ENCODE assay signal across 1 cellular context in genomic region chr7:778968-779451, GRCh38.
TF ChIP-seq lines count a peak whose summit lies in the region.

No MANE protein-coding gene starts in this region.

TF ChIP-seq in IMR-90, 13 proteins besides CTCF, POLR2A, EP300 and RAD21:
- TF ChIP-seq NFE2L2 (IDR thresholded peaks at IDR 0.05; ENCODE audit: low read depth, low read length) (no peak), MAFK (IDR thresholded peaks at IDR 0.05; ENCODE audit: low read depth, low read length) (no peak), BHLHE40 (IDR thresholded peaks at IDR 0.05; ENCODE audit: low read depth, low read length) (no peak), SMC3 (IDR thresholded peaks at IDR 0.05; ENCODE audit: low read depth, low read length) (no peak), RFX5 (IDR thresholded peaks at IDR 0.05; ENCODE audit: low read depth, low read length) (no peak), CEBPB (IDR thresholded peaks at IDR 0.05; ENCODE audit: low read depth, low read length) (no peak), MXI1 (IDR thresholded peaks at IDR 0.05; ENCODE audit: borderline replicate concordance, low read depth, low read length) (no peak), ELK1 (IDR thresholded peaks at IDR 0.05; ENCODE audit: borderline replicate concordance, low read depth, low read length) (no peak), CHD1 (IDR thresholded peaks at IDR 0.05; ENCODE audit: low read depth, low read length) (no peak), FOS (IDR thresholded peaks at IDR 0.05; ENCODE audit: low read depth, low read length) (no peak), MAZ (IDR thresholded peaks at IDR 0.05; ENCODE audit: borderline replicate concordance, low read depth, low read length) (no peak), RCOR1 (IDR thresholded peaks at IDR 0.05; ENCODE audit: insufficient replicate concordance, low read length) (no peak)
- TF ChIP-seq, protein P1, sequence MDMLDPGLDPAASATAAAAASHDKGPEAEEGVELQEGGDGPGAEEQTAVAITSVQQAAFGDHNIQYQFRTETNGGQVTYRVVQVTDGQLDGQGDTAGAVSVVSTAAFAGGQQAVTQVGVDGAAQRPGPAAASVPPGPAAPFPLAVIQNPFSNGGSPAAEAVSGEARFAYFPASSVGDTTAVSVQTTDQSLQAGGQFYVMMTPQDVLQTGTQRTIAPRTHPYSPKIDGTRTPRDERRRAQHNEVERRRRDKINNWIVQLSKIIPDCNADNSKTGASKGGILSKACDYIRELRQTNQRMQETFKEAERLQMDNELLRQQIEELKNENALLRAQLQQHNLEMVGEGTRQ (IDR thresholded peaks at IDR 0.05; ENCODE audit: low read depth, low read length): no peak
TF ChIP-seq in IMR-90: peak in this region for 0.
